ENCODE assay signal across 28 cellular contexts in the genomic region with DNA sequence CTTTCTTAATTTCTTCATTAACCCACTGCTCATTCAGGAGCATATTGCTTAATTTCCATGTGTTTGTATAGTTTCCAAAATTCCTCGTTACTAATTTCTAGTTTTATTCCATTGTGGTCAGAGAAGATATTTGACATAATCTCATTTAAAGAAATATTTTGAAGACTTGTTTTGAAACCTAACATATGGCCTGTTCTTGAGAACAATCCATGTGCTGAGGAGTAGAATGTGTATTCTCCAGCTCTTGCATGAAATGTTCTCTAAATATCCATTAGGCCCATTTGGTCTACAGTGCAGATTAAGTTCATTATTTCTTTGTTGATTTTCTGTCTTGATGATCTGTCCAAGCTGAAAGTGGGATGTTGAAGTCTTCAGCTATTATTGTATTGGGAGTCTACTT.
"Had no signal": no experiment of that assay in that cellular context is flagged by ENCODE, and none has a peak within 500 bp of the region (broad histone marks: within the 10 kb centered on the region; RNA-seq: fewer than 3 reads in every experiment).

No MANE protein-coding gene starts in this region.

- H3K9me3 Mint-ChIP-seq: activated CD4-positive, alpha-beta T cell treated with anti-CD3 and anti-CD28 coated beads, Interleukin-2, amount 10 ng/mL, durations not matched to agents 24 days and 14 days; activated CD8-positive, alpha-beta T cell treated with anti-CD3 and anti-CD28 coated beads for 36 hours; activated naive CD8-positive, alpha-beta T cell treated with anti-CD3 and anti-CD28 coated beads for 36 hours; activated T-helper 17 cell treated with anti-CD3 and anti-CD28 coated beads, Interleukin-2, amount 50 U/mL, for 72 hours; T-helper 1 cell treated with Interleukin-12 subunit alpha and Interleukin-12 subunit beta and Interleukin-4 antibody, amounts not matched to agents 30 μg/mL and 1 μg/mL, for 36 hours; T-helper 2 cell treated with Interferon-gamma antibody and Interleukin-4, amounts not matched to agents 5 μg/mL and 100 μg/mL, for 36 hours had no signal

- DNase-seq: activated CD4-positive, alpha-beta T cell treated with anti-CD3 and anti-CD28 coated beads, Interleukin-2, amount 10 ng/mL, durations not matched to agents 24 days and 14 days; activated CD4-positive, alpha-beta T cell treated with anti-CD3 and anti-CD28 coated beads, Interleukin-2, amount 50 U/mL, for 4 hours; activated CD8-positive, alpha-beta T cell treated with anti-CD3 and anti-CD28 coated beads for 36 hours; activated effector memory CD4-positive, alpha-beta T cell treated with anti-CD3 and anti-CD28 coated beads, Interleukin-2, amount 50 U/mL, for 16 hours; activated naive CD4-positive, alpha-beta T cell; activated naive CD4-positive, alpha-beta T cell treated with anti-CD3 and anti-CD28 coated beads, Interleukin-2, amount 50 U/mL, for 16 hours; activated naive CD8-positive, alpha-beta T cell treated with anti-CD3 and anti-CD28 coated beads for 36 hours; activated T-cell treated with anti-CD3 and anti-CD28 coated beads, Interleukin-2, amount 50 U/mL, for 1 hour; activated T-cell treated with anti-CD3 and anti-CD28 coated beads, Interleukin-2, amount 50 U/mL, for 72 hours; body of pancreas; Karpas-422; NCI-H1105 treated with DMSO at 0.1 percent for 48 hours; NCI-H1436; NCI-H1694; NCI-H1930; NCI-H2081 treated with DMSO at 0.1 percent for 48 hours; NCI-H345; NCI-H524 treated with DMSO at 0.1 percent for 48 hours; PC-3; Peyer's patch; RPMI8226; SHP77 treated with DMSO at 0.1 percent for 48 hours; SK-N-SH had no signal

- H3K9me3 ChIP-seq: body of pancreas, breast epithelium, Peyer's patch, SJSA1, SK-N-SH had no signal

- H3K4me1 ChIP-seq: breast epithelium, Peyer's patch, SJSA1 had no signal

- H3K4me1 Mint-ChIP-seq: activated CD4-positive, alpha-beta T cell treated with anti-CD3 and anti-CD28 coated beads, Interleukin-2, amount 10 ng/mL, durations not matched to agents 24 days and 14 days; activated naive CD8-positive, alpha-beta T cell treated with anti-CD3 and anti-CD28 coated beads for 36 hours; activated T-helper 17 cell treated with anti-CD3 and anti-CD28 coated beads, Interleukin-2, amount 50 U/mL, for 72 hours had no signal

- H3K9ac ChIP-seq: SK-N-SH had no signal

- H3K27ac ChIP-seq: body of pancreas, breast epithelium, Peyer's patch, SJSA1 had no signal

- ATAC-seq: activated CD8-positive, alpha-beta T cell treated with anti-CD3 and anti-CD28 coated beads for 36 hours; activated T-cell treated with anti-CD3 and anti-CD28 coated beads, Interleukin-2, amount 50 U/mL, for 72 hours; activated T-helper 17 cell treated with anti-CD3 and anti-CD28 coated beads, Interleukin-2, amount 50 U/mL, for 72 hours; body of pancreas; PC-3 had no signal

- H3K36me3 ChIP-seq: breast epithelium, Peyer's patch, SJSA1 had no signal

- H3K27ac Mint-ChIP-seq: activated CD4-positive, alpha-beta T cell treated with anti-CD3 and anti-CD28 coated beads, Interleukin-2, amount 10 ng/mL, durations not matched to agents 24 days and 14 days; activated CD8-positive, alpha-beta T cell treated with anti-CD3 and anti-CD28 coated beads for 36 hours; activated naive CD8-positive, alpha-beta T cell treated with anti-CD3 and anti-CD28 coated beads for 36 hours; activated T-cell treated with anti-CD3 and anti-CD28 coated beads, Interleukin-2, amount 50 U/mL, for 72 hours; activated T-helper 17 cell treated with anti-CD3 and anti-CD28 coated beads, Interleukin-2, amount 50 U/mL, for 72 hours; T-helper 1 cell treated with Interleukin-12 subunit alpha and Interleukin-12 subunit beta and Interleukin-4 antibody, amounts not matched to agents 30 μg/mL and 1 μg/mL, for 36 hours; T-helper 2 cell treated with Interferon-gamma antibody and Interleukin-4, amounts not matched to agents 5 μg/mL and 100 μg/mL, for 36 hours had no signal

- H3K27me3 ChIP-seq: body of pancreas, breast epithelium, Peyer's patch, SJSA1 had no signal

- H3K4me3 ChIP-seq: body of pancreas, breast epithelium, Peyer's patch, SJSA1 had no signal

- H3K4me2 ChIP-seq: SK-N-SH had no signal

- H3K4me3 Mint-ChIP-seq: activated CD4-positive, alpha-beta T cell treated with anti-CD3 and anti-CD28 coated beads, Interleukin-2, amount 10 ng/mL, durations not matched to agents 24 days and 14 days; activated CD8-positive, alpha-beta T cell treated with anti-CD3 and anti-CD28 coated beads for 36 hours; activated naive CD8-positive, alpha-beta T cell treated with anti-CD3 and anti-CD28 coated beads for 36 hours; activated T-cell treated with anti-CD3 and anti-CD28 coated beads, Interleukin-2, amount 50 U/mL, for 72 hours; activated T-helper 17 cell treated with anti-CD3 and anti-CD28 coated beads, Interleukin-2, amount 50 U/mL, for 72 hours; T-helper 1 cell treated with Interleukin-12 subunit alpha and Interleukin-12 subunit beta and Interleukin-4 antibody, amounts not matched to agents 30 μg/mL and 1 μg/mL, for 36 hours; T-helper 2 cell treated with Interferon-gamma antibody and Interleukin-4, amounts not matched to agents 5 μg/mL and 100 μg/mL, for 36 hours had no signal

- H3K36me3 Mint-ChIP-seq: activated naive CD8-positive, alpha-beta T cell treated with anti-CD3 and anti-CD28 coated beads for 36 hours had no signal
